Comparison of ENCODE assay signal across 38 cellular contexts in genomic region chr4:23700197-23700596, GRCh38.
"Had no signal": no experiment of that assay in that cellular context is flagged by ENCODE, and none has a peak within 500 bp of the region (broad histone marks: within the 10 kb centered on the region; RNA-seq: fewer than 3 reads in every experiment).

No MANE protein-coding gene starts in this region.

- H3K27me3 Mint-ChIP-seq: activated naive CD4-positive, alpha-beta T cell treated with anti-CD3 and anti-CD28 coated beads, Interleukin-2, amount 10 ng/mL, durations not matched to agents 7 days and 5 days; activated naive CD8-positive, alpha-beta T cell; activated naive CD8-positive, alpha-beta T cell treated with anti-CD3 and anti-CD28 coated beads, Interleukin-2, amount 10 ng/mL, durations not matched to agents 7 days and 5 days; activated naive CD8-positive, alpha-beta T cell treated with anti-CD3 and anti-CD28 coated beads, Interleukin-2, amount 50 U/mL, for 24 hours; activated T-helper 17 cell treated with anti-CD3 and anti-CD28 coated beads, Interleukin-2, amount 50 U/mL, for 72 hours; brain; central memory CD8-positive, alpha-beta T cell had no signal

- H3K4me3 Mint-ChIP-seq: activated naive CD4-positive, alpha-beta T cell treated with anti-CD3 and anti-CD28 coated beads for 36 hours; activated naive CD4-positive, alpha-beta T cell treated with anti-CD3 and anti-CD28 coated beads, Interleukin-2, amount 10 ng/mL, durations not matched to agents 7 days and 5 days; activated naive CD4-positive, alpha-beta T cell treated with anti-CD3 and anti-CD28 coated beads, Interleukin-2, amount 50 U/mL, for 24 hours; activated naive CD8-positive, alpha-beta T cell; activated naive CD8-positive, alpha-beta T cell treated with anti-CD3 and anti-CD28 coated beads for 36 hours; activated naive CD8-positive, alpha-beta T cell treated with anti-CD3 and anti-CD28 coated beads, Interleukin-2, amount 10 ng/mL, durations not matched to agents 7 days and 5 days; activated naive CD8-positive, alpha-beta T cell treated with anti-CD3 and anti-CD28 coated beads, Interleukin-2, amount 50 U/mL, for 24 hours; activated T-cell treated with anti-CD3 and anti-CD28 coated beads, Interleukin-2, amount 50 U/mL, for 4 hours; activated T-cell treated with anti-CD3 and anti-CD28 coated beads, Interleukin-2, amount 50 U/mL, for 72 hours; activated T-helper 1 cell treated with anti-CD3 and anti-CD28 coated beads, Interleukin-12 subunit alpha, Interleukin-12 subunit beta, Interleukin-2, Interleukin-4 antibody, amounts not matched to agents 30 ng/mL and 10 ng/mL and 1 ng/mL, durations not matched to agents 14 hours and 24 hours and 36 hours; activated T-helper 17 cell treated with anti-CD3 and anti-CD28 coated beads, Interleukin-2, amount 50 U/mL, for 72 hours; brain; central memory CD8-positive, alpha-beta T cell had no signal

- H3K27ac Mint-ChIP-seq: activated naive CD4-positive, alpha-beta T cell treated with anti-CD3 and anti-CD28 coated beads for 36 hours; activated naive CD4-positive, alpha-beta T cell treated with anti-CD3 and anti-CD28 coated beads, Interleukin-2, amount 10 ng/mL, durations not matched to agents 7 days and 5 days; activated naive CD4-positive, alpha-beta T cell treated with anti-CD3 and anti-CD28 coated beads, Interleukin-2, amount 50 U/mL, for 24 hours; activated naive CD4-positive, alpha-beta T cell treated with anti-CD3 and anti-CD28 coated beads, Interleukin-2, amount 50 U/mL, for 72 hours; activated naive CD8-positive, alpha-beta T cell; activated naive CD8-positive, alpha-beta T cell treated with anti-CD3 and anti-CD28 coated beads for 36 hours; activated naive CD8-positive, alpha-beta T cell treated with anti-CD3 and anti-CD28 coated beads, Interleukin-2, amount 10 ng/mL, durations not matched to agents 7 days and 5 days; activated naive CD8-positive, alpha-beta T cell treated with anti-CD3 and anti-CD28 coated beads, Interleukin-2, amount 50 U/mL, for 24 hours; activated T-cell treated with anti-CD3 and anti-CD28 coated beads, Interleukin-2, amount 50 U/mL, for 72 hours; activated T-helper 1 cell treated with anti-CD3 and anti-CD28 coated beads, Interleukin-12 subunit alpha, Interleukin-12 subunit beta, Interleukin-2, Interleukin-4 antibody, amounts not matched to agents 30 ng/mL and 10 ng/mL and 1 ng/mL, durations not matched to agents 14 hours and 24 hours and 36 hours; activated T-helper 17 cell treated with anti-CD3 and anti-CD28 coated beads, Interleukin-2, amount 50 U/mL, for 72 hours; activated T-helper 2 cell treated with anti-CD3 and anti-CD28 coated beads, Interferon-gamma antibody, Interleukin-2, Interleukin-4, amounts not matched to agents 10 μg/mL and 5 μg/mL and 100 μg/mL, durations not matched to agents 14 hours and 24 hours and 36 hours; brain had no signal

- H3K4me1 Mint-ChIP-seq: activated naive CD4-positive, alpha-beta T cell treated with anti-CD3 and anti-CD28 coated beads, Interleukin-2, amount 10 ng/mL, durations not matched to agents 7 days and 5 days; activated naive CD4-positive, alpha-beta T cell treated with anti-CD3 and anti-CD28 coated beads, Interleukin-2, amount 50 U/mL, for 24 hours; activated naive CD8-positive, alpha-beta T cell treated with anti-CD3 and anti-CD28 coated beads for 36 hours; activated naive CD8-positive, alpha-beta T cell treated with anti-CD3 and anti-CD28 coated beads, Interleukin-2, amount 10 ng/mL, durations not matched to agents 7 days and 5 days; activated naive CD8-positive, alpha-beta T cell treated with anti-CD3 and anti-CD28 coated beads, Interleukin-2, amount 50 U/mL, for 24 hours; activated T-helper 17 cell treated with anti-CD3 and anti-CD28 coated beads, Interleukin-2, amount 50 U/mL, for 72 hours; central memory CD8-positive, alpha-beta T cell had no signal

- ATAC-seq: activated naive CD4-positive, alpha-beta T cell treated with anti-CD3 and anti-CD28 coated beads, Interleukin-2, amount 50 U/mL, for 72 hours; activated naive CD8-positive, alpha-beta T cell treated with anti-CD3 and anti-CD28 coated beads, Interleukin-2, amount 50 U/mL, for 24 hours; activated T-cell treated with anti-CD3 and anti-CD28 coated beads, Interleukin-2, amount 50 U/mL, for 4 hours; activated T-cell treated with anti-CD3 and anti-CD28 coated beads, Interleukin-2, amount 50 U/mL, for 72 hours; activated T-helper 17 cell treated with anti-CD3 and anti-CD28 coated beads, Interleukin-2, amount 50 U/mL, for 72 hours; body of pancreas had no signal

- H3K4me1 ChIP-seq: adrenal gland, ascending aorta, body of pancreas, breast epithelium had no signal

- FAIRE-seq: astrocyte, bronchial epithelial cell had no signal

- H3K9me3 ChIP-seq: adrenal gland, ascending aorta, body of pancreas, breast epithelium had no signal

- H3K4me3 ChIP-seq: adrenal gland, ascending aorta, body of pancreas, breast epithelium, cardiac muscle cell had no signal

- H3K9me3 Mint-ChIP-seq: activated naive CD4-positive, alpha-beta T cell treated with anti-CD3 and anti-CD28 coated beads for 36 hours; activated naive CD4-positive, alpha-beta T cell treated with anti-CD3 and anti-CD28 coated beads, Interleukin-2, amount 10 ng/mL, durations not matched to agents 7 days and 5 days; activated naive CD8-positive, alpha-beta T cell treated with anti-CD3 and anti-CD28 coated beads for 36 hours; activated naive CD8-positive, alpha-beta T cell treated with anti-CD3 and anti-CD28 coated beads, Interleukin-2, amount 10 ng/mL, durations not matched to agents 7 days and 5 days; activated T-helper 2 cell treated with anti-CD3 and anti-CD28 coated beads, Interferon-gamma antibody, Interleukin-2, Interleukin-4, amounts not matched to agents 10 μg/mL and 5 μg/mL and 100 μg/mL, durations not matched to agents 14 hours and 24 hours and 36 hours had no signal

- H3K27me3 ChIP-seq: adrenal gland, ascending aorta, body of pancreas, brain microvascular endothelial cell, breast epithelium, cardiac muscle cell had no signal

- DNase-seq: activated effector memory CD4-positive, alpha-beta T cell treated with anti-CD3 and anti-CD28 coated beads, Interleukin-2, amount 50 U/mL, for 16 hours; activated effector memory CD4-positive, alpha-beta T cell treated with Interleukin-2 at 50 U/mL for 16 hours; activated gamma-delta T cell; activated gamma-delta T cell treated with Interleukin-2 at 50 U/mL for 16 hours; activated naive CD4-positive, alpha-beta T cell; activated naive CD4-positive, alpha-beta T cell treated with anti-CD3 and anti-CD28 coated beads for 36 hours; activated naive CD4-positive, alpha-beta T cell treated with anti-CD3 and anti-CD28 coated beads, Interleukin-2, amount 10 ng/mL, durations not matched to agents 7 days and 5 days; activated naive CD4-positive, alpha-beta T cell treated with anti-CD3 and anti-CD28 coated beads, Interleukin-2, amount 50 U/mL, for 16 hours; activated naive CD4-positive, alpha-beta T cell treated with Interleukin-2 at 50 U/mL for 16 hours; activated naive CD8-positive, alpha-beta T cell treated with anti-CD3 and anti-CD28 coated beads for 36 hours; activated naive CD8-positive, alpha-beta T cell treated with anti-CD3 and anti-CD28 coated beads, Interleukin-2, amount 10 ng/mL, durations not matched to agents 7 days and 5 days; activated naive CD8-positive, alpha-beta T cell treated with anti-CD3 and anti-CD28 coated beads, Interleukin-2, amount 50 U/mL, for 24 hours; activated T-cell treated with anti-CD3 and anti-CD28 coated beads, Interleukin-2, amount 50 U/mL, for 4 hours; activated T-cell treated with anti-CD3 and anti-CD28 coated beads, Interleukin-2, amount 50 U/mL, for 48 hours; activated T-cell treated with anti-CD3 and anti-CD28 coated beads, Interleukin-2, amount 50 U/mL, for 72 hours; adrenal gland; amniotic stem cell; amygdala; anterior cingulate cortex; aorta; body of pancreas; brain microvascular endothelial cell; caudate nucleus; central memory CD4-positive, alpha-beta T cell; cerebellar nuclear complex had no signal

- H3K27ac ChIP-seq: adrenal gland, ascending aorta, body of pancreas, brain microvascular endothelial cell, breast epithelium, cardiac muscle cell had no signal

- H3K36me3 ChIP-seq: adrenal gland, ascending aorta, brain microvascular endothelial cell, breast epithelium, cardiac muscle cell had no signal

- H3K36me3 Mint-ChIP-seq: activated naive CD4-positive, alpha-beta T cell treated with anti-CD3 and anti-CD28 coated beads, Interleukin-2, amount 10 ng/mL, durations not matched to agents 7 days and 5 days; activated naive CD4-positive, alpha-beta T cell treated with anti-CD3 and anti-CD28 coated beads, Interleukin-2, amount 50 U/mL, for 24 hours; activated naive CD4-positive, alpha-beta T cell treated with anti-CD3 and anti-CD28 coated beads, Interleukin-2, amount 50 U/mL, for 72 hours; activated naive CD8-positive, alpha-beta T cell; activated naive CD8-positive, alpha-beta T cell treated with anti-CD3 and anti-CD28 coated beads for 36 hours; activated naive CD8-positive, alpha-beta T cell treated with anti-CD3 and anti-CD28 coated beads, Interleukin-2, amount 10 ng/mL, durations not matched to agents 7 days and 5 days; brain had no signal
